Comparison of ENCODE assay signal across 13 cellular contexts in genomic region chr5:1444361-1445189, GRCh38. TPM values are rescaled to one million over a fixed set of nuclear protein-coding genes. Genes with fewer than 3 reads are reported as not detected.
DNase-seq lines count a peak whose midpoint lies in the region; ATAC-seq and TF ChIP-seq lines count a peak whose summit lies in the region.
"Had no signal": no experiment of that assay in that cellular context is flagged by ENCODE, and none has a peak within 500 bp of the region (broad histone marks: within the 10 kb centered on the region; RNA-seq: fewer than 3 reads in every experiment).

No MANE protein-coding gene starts in this region.

- H3K27ac ChIP-seq in coronary artery (no peak overlapping the region), urinary bladder (ENCODE audit: low read depth) (no peak overlapping the region), MM.1S (ENCODE audit: low read length) (no peak overlapping the region), caudate nucleus (ENCODE audit: low read depth, low read length) (no peak overlapping the region)
- no peak overlapping the region for H3K27ac ChIP-seq in naive thymus-derived CD4-positive, alpha-beta T cell (ENCODE audit: low read depth, low read length)
- H3K27ac ChIP-seq: BLaER1 had no signal

- H3K9me2 ChIP-seq in MM.1S (replicated peaks; ENCODE audit: insufficient read depth, low read length) = no peaks in the 10 kb centered on the region

- no peak for TF ChIP-seq CTCF in coronary artery (IDR thresholded peaks at IDR 0.05)
- TF ChIP-seq CTCF in MM.1S (IDR thresholded peaks at IDR 0.05; ENCODE audit: low read length) = no peak

- no peaks in the 10 kb centered on the region for H4K20me1 ChIP-seq in MM.1S (ENCODE audit: insufficient read depth, low read length)
- H4K20me1 ChIP-seq: BLaER1 had no signal

- peaks cover 3 to 19% (median 8%) of the 10 kb centered on the region in 11 donors for H3K9me3 Mint-ChIP-seq in naive thymus-derived CD4-positive, alpha-beta T cell

- CTCF ChIA-PET in naive thymus-derived CD4-positive, alpha-beta T cell (lab: Charles Lee) = no interaction called here

- no peaks in the 10 kb centered on the region for H3F3A ChIP-seq in MM.1S (ENCODE audit: insufficient read depth, low read length)

- peaks cover 48 to 77% (median 53%) of the 10 kb centered on the region in 5 donors for H3K27me3 Mint-ChIP-seq in naive thymus-derived CD4-positive, alpha-beta T cell

- WGBS in urinary bladder = 7% methylated on average over 68 of the region's 68 CpGs

- peak overlapping the region in 1 of 9 donors; percentile 48 for H3K27ac Mint-ChIP-seq in naive thymus-derived CD4-positive, alpha-beta T cell

- ATAC-seq in Right ventricle myocardium superior (ENCODE audit: poor library complexity) (no peak), left cardiac atrium (no peak)
- ATAC-seq in naive thymus-derived CD4-positive, alpha-beta T cell = no peak
- ATAC-seq: SK-N-SH treated with all-trans-retinoic acid at 6 μM for 48 hours had no signal

- H3K4me3 ChIP-seq in coronary artery (peak overlapping the region; percentile 58), urinary bladder (ENCODE audit: low read depth, low read length) (peak overlapping the region; percentile 32), MM.1S (ENCODE audit: low read length) (no peak overlapping the region)
- H3K4me3 ChIP-seq in naive thymus-derived CD4-positive, alpha-beta T cell (ENCODE audit: low read length) = no peak overlapping the region
- H3K4me3 ChIP-seq: BLaER1 had no signal

- no peaks in the 10 kb centered on the region for H3K27me3 ChIP-seq in naive thymus-derived CD4-positive, alpha-beta T cell (ENCODE audit: control insufficient read depth in 2 of 2, insufficient read depth in 2 of 2, low read length in 2 of 2)
- H3K27me3 ChIP-seq in MM.1S (replicated peaks; ENCODE audit: insufficient read depth, low read length) = peaks cover 40% of the 10 kb centered on the region; the same call in 1 of the 2 replicates

- peaks cover 0 to 10% (median 0%) of the 10 kb centered on the region in 3 experiments for H3K9me3 ChIP-seq in naive thymus-derived CD4-positive, alpha-beta T cell (ENCODE audit: control insufficient read depth in 2 of 3, low read length in 3 of 3)
- H3K9me3 ChIP-seq in MM.1S (replicated peaks; ENCODE audit: insufficient read depth, low read length) = no peaks in the 10 kb centered on the region

- POLR2A ChIA-PET in naive thymus-derived CD4-positive, alpha-beta T cell (lab: Charles Lee) = no interaction called here

- no peak overlapping the region for H2AFZ ChIP-seq in MM.1S (ENCODE audit: low read length)

- H3K36me3 ChIP-seq in naive thymus-derived CD4-positive, alpha-beta T cell (ENCODE audit: control insufficient read depth in 2 of 3, insufficient read depth in 3 of 3, low read length in 3 of 3) = no peaks in the 10 kb centered on the region
- no peaks in the 10 kb centered on the region for H3K36me3 ChIP-seq in urinary bladder (ENCODE audit: insufficient read depth)
- H3K36me3 ChIP-seq in MM.1S (replicated peaks; ENCODE audit: insufficient read depth, low read length) = no peaks in the 10 kb centered on the region
- H3K36me3 ChIP-seq: BLaER1 had no signal

- H3K9ac ChIP-seq in MM.1S (ENCODE audit: low read length) = no peak overlapping the region
- H3K9ac ChIP-seq: BLaER1 had no signal

- DNase-seq in Right ventricle myocardium superior (peak; percentile 38), left cardiac atrium (no peak), coronary artery (ENCODE audit: low spot score) (peak; percentile 11), MM.1S (no peak), caudate nucleus (lab: John Stamatoyannopoulos, UW) (no peak)
- DNase-seq in naive thymus-derived CD4-positive, alpha-beta T cell = peak in 1 of 9 donors; percentile 5
- DNase-seq in stimulated activated CD4-positive, alpha-beta T cell treated with anti-CD3 and anti-CD28 coated beads, Interleukin-1b, Interleukin-23, amount 100 ng/mL, for 48 hours = no peak
- DNase-seq: kidney glomerular epithelial cell, NCI-H526 treated with DMSO at 0.1 percent for 48 hours had no signal

- peaks cover 0 to 33% (median 9%) of the 10 kb centered on the region in 7 donors for H3K4me1 Mint-ChIP-seq in naive thymus-derived CD4-positive, alpha-beta T cell

- peaks cover 0 to 19% of the 10 kb centered on the region in 2 donors for H3K4me1 ChIP-seq in naive thymus-derived CD4-positive, alpha-beta T cell (ENCODE audit: control insufficient read depth in 2 of 2, insufficient read depth in 2 of 2, low read length in 2 of 2)
- H3K4me1 ChIP-seq in urinary bladder (ENCODE audit: insufficient read depth) (no peaks in the 10 kb centered on the region), MM.1S (ENCODE audit: low read length) (no peaks in the 10 kb centered on the region)

- no peak overlapping the region for H3K4me2 ChIP-seq in MM.1S (ENCODE audit: low read depth, low read length)

- intact Hi-C loops in Right ventricle myocardium superior (cut with DNase I) = no loop called here
- intact Hi-C loops in left cardiac atrium (cut with DNase I) = no loop called here
- intact Hi-C loops in naive thymus-derived CD4-positive, alpha-beta T cell (cut with micrococcal nuclease) = no loop called here

- H3K36me3 Mint-ChIP-seq in naive thymus-derived CD4-positive, alpha-beta T cell = peaks cover 0 to 6% (median 0%) of the 10 kb centered on the region in 5 donors

- H3K4me3 Mint-ChIP-seq in naive thymus-derived CD4-positive, alpha-beta T cell = peak overlapping the region in 7 of 10 donors; percentile 17 to 79 (median 36)

- no peaks in the 10 kb centered on the region for H3K79me2 ChIP-seq in MM.1S (ENCODE audit: low read length)

RNA-seq across cellular contexts. Expression of gene SLC6A3, which starts 0.7 kb away (rescaled TPM):
- total RNA-seq in Right ventricle myocardium superior = not detected
- total RNA-seq in left cardiac atrium = under 1 TPM in 1 of 2 donors, not detected in 1; 0.06 TPM
- total RNA-seq in naive thymus-derived CD4-positive, alpha-beta T cell = under 1 TPM in 1 of 5 experiments, not detected in 4; 0.07 TPM
- polyA plus RNA-seq in naive thymus-derived CD4-positive, alpha-beta T cell = not detected
- total RNA-seq in urinary bladder = not detected
- 0.77 TPM for polyA plus RNA-seq in urinary bladder
- total RNA-seq: epithelial cell of proximal tubule had no signal

Comparison
In these comparisons a context has a peak if more than half of its experiments do, and no peak if none do; other contexts are left out.
1. DNase-seq: peak in Right ventricle myocardium superior (single experiment) and coronary artery (single experiment); none in left cardiac atrium (single experiment), MM.1S (single experiment), caudate nucleus (0 of 61) and stimulated activated CD4-positive, alpha-beta T cell treated with anti-CD3 and anti-CD28 coated beads, Interleukin-1b, Interleukin-23, amount 100 ng/mL, for 48 hours (single experiment).
2. H3K4me3 ChIP-seq: peak in coronary artery (single experiment) and urinary bladder (single experiment); none in naive thymus-derived CD4-positive, alpha-beta T cell (single experiment) and MM.1S (single experiment).